In the genomic region with DNA sequence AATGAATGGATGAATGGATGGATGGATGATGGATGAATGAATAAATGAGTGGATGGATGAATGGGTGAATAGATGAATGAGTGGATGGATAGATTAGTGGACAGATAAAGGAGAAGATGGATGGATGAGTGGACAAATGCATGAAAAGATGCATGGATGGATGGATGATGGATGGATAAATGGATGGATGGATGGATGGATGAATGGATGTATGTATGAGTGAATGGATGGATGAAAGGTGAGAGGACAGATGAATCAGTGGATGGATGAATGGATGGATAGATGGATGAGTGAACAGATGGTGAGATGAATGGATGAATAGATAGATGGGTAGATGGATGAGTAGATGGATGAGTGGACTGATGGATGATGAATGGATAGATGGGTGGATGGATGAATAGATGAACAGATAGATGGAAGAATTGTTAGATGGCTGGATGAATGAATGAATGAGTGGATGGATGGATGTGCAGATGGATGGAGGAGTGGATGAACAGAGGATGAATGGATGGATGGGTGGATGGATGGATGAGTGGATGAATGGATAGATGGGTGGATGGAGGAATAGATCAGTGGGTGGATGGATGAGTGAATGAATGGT, we compare ENCODE assay signal across 27 cellular contexts. TPM values are rescaled to one million over a fixed set of nuclear protein-coding genes. Genes with fewer than 3 reads are reported as not detected.
"Had no signal": no experiment of that assay in that cellular context is flagged by ENCODE, and none has a peak within 500 bp of the region (broad histone marks: within the 10 kb centered on the region; RNA-seq: fewer than 3 reads in every experiment).

No MANE protein-coding gene starts in this region.

- H3K36me3 Mint-ChIP-seq: T-cell had no signal

- H3K36me3 ChIP-seq: SJCRH30 had no signal

- H3K27ac Mint-ChIP-seq: T-cell had no signal

- H3K4me3 ChIP-seq: PC-9, SJCRH30, SK-N-MC had no signal

- DNase-seq: Kasumi-1, MM.1S, MV-4-11, NCI-H1092, NCI-H1105, NCI-H1417 treated with DMSO at 0.1 percent for 48 hours, NCI-H1436 treated with DMSO at 0.1 percent for 48 hours, NCI-H1694 treated with DMSO at 0.1 percent for 48 hours, NCI-H187 treated with DMSO at 0.1 percent for 48 hours, NCI-H2029, NCI-H2081, NCI-H2171 treated with DMSO at 0.1 percent for 48 hours, NCI-H2227 treated with DMSO at 0.1 percent for 48 hours, NCI-H446, NCI-H510A treated with DMSO at 0.1 percent for 48 hours, NCI-H524 treated with DMSO at 0.1 percent for 48 hours, NCI-H526 treated with DMSO at 0.1 percent for 48 hours, NCI-H774, PC-9, SHP77, SIG-M5, SJCRH30, T-cell had no signal

- H2AFZ ChIP-seq: PC-9 had no signal

- H3K4me2 ChIP-seq: PC-9 had no signal

- H3K4me3 Mint-ChIP-seq: T-cell had no signal

- H3K27ac ChIP-seq: PC-9, RWPE1, SJCRH30, SK-N-MC had no signal

- H3K4me1 Mint-ChIP-seq: T-cell had no signal

- H3K9me3 Mint-ChIP-seq: T-cell had no signal

- H3K4me1 ChIP-seq: SJCRH30 had no signal

- FAIRE-seq: RCC 7860 had no signal

RNA-seq across cellular contexts. Expression of gene KCNJ12, which starts 13.7 kb away (rescaled TPM):
- total RNA-seq: RPMI7951 had no signal
